In the genomic region with DNA sequence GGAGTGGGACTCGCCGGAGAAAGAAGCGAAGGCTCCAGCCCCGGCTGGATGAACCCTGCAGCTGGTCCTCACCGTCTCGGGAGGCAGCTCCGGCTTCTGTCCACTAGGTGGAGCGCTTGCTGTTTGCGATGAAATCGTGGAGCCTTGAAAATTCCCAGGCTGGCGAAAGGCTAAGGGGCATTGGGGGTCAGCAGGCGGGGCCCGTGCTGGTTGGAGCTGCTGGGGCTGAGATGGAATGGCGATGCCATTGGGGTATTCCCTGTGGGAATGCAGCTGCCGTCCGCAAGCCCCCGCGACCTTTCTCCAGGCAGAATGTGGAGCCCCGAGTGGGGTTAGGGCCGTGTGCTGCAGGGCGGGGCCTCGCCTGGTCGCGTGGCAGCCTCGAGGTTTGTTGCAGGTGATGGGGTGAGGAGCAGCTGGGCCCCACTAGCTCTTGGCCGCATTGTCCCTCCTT, we compare ENCODE assay signal across 8 cellular contexts.
DNase-seq lines count a peak whose midpoint lies in the region; ATAC-seq and TF ChIP-seq lines count a peak whose summit lies in the region.

No MANE protein-coding gene starts in this region.

- ATAC-seq in left lobe of liver (peak; percentile 91), HG02610 (IDR thresholded peaks at IDR 0.05; ENCODE audit: unreplicated experiment) (no peak)

- no peak overlapping the region for H3K4me3 Mint-ChIP-seq in chondrocyte (ENCODE audit: unreplicated experiment)

- peak; percentile 94 for TF ChIP-seq CTCF in chondrocyte (IDR thresholded peaks at IDR 0.05)

- DNase-seq in NOMO-1 (lab: John Stamatoyannopoulos, UW; ENCODE audit: unreplicated experiment in 2 of 2): peak; percentile 17 to 31
- no peak for DNase-seq in NOMO-1 treated with dmso at 0.1 percent for 144 hours (lab: John Stamatoyannopoulos, UW; ENCODE audit: unreplicated experiment)
- DNase-seq in NCI-H2081 treated with DMSO at 0.1 percent for 48 hours (lab: John Stamatoyannopoulos, UW): peak; percentile 6
- peak; percentile 50 for DNase-seq in activated CD4-positive, alpha-beta T cell treated with anti-CD3 and anti-CD28 coated beads for 1 hour
- no peak for DNase-seq in chondrocyte (ENCODE audit: low spot score)
- DNase-seq in left lobe of liver (ENCODE audit: low spot score): peak; percentile 77
- peak; percentile 49 to 66 for DNase-seq in stimulated activated CD4-positive, alpha-beta T cell treated with anti-CD3 and anti-CD28 coated beads, Interleukin-4, amount 100 ng/mL, for 4 hours

- no peak overlapping the region for H3K27ac Mint-ChIP-seq in chondrocyte (ENCODE audit: unreplicated experiment)

- H3K9me3 Mint-ChIP-seq in chondrocyte (ENCODE audit: low read depth): no peaks in the 10 kb centered on the region

- H3K36me3 Mint-ChIP-seq in chondrocyte (ENCODE audit: low read depth): no peaks in the 10 kb centered on the region

- peaks cover 37% of the 10 kb centered on the region for H3K27me3 Mint-ChIP-seq in chondrocyte (ENCODE audit: low read depth)

- H3K4me1 Mint-ChIP-seq in chondrocyte (ENCODE audit: low read depth): no peaks in the 10 kb centered on the region

Comparison
In these comparisons a context has a peak if more than half of its experiments do, and no peak if none do; other contexts are left out.
1. DNase-seq: peak in NOMO-1 (2 of 2), NCI-H2081 treated with DMSO at 0.1 percent for 48 hours (single experiment), activated CD4-positive, alpha-beta T cell treated with anti-CD3 and anti-CD28 coated beads for 1 hour (single experiment), left lobe of liver (single experiment) and stimulated activated CD4-positive, alpha-beta T cell treated with anti-CD3 and anti-CD28 coated beads, Interleukin-4, amount 100 ng/mL, for 4 hours (2 of 2); none in NOMO-1 treated with dmso at 0.1 percent for 144 hours (single experiment) and chondrocyte (single experiment).